ENCODE assay signal across 18 cellular contexts in the genomic region with DNA sequence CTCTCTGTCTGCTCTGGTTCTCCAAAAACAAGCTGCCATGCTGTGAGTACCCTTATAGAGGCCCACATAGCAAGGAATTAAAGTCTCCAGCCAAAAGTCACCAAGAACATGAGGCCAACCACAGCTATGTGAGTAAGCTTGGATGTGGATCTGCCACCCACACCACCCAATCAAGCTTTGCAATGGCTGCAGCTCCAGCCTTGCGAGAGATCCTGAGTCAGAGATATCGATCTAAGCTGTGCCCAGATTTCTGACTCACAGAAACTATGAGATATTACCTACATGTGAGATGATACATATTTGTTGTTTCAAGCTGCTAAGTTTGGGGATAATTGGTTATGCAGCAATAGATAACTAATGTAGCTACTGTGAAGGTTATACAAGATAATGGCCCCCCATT. TPM values are rescaled to one million over a fixed set of nuclear protein-coding genes. Genes with fewer than 3 reads are reported as not detected.
DNase-seq lines count a peak whose midpoint lies in the region; ATAC-seq, FAIRE-seq and TF ChIP-seq lines count a peak whose summit lies in the region.
"Had no signal": no experiment of that assay in that cellular context is flagged by ENCODE, and none has a peak within 500 bp of the region (broad histone marks: within the 10 kb centered on the region; RNA-seq: fewer than 3 reads in every experiment).

No MANE protein-coding gene starts in this region.

- ATAC-seq in activated CD8-positive, alpha-beta T cell treated with anti-CD3 and anti-CD28 coated beads for 36 hours = peak; percentile 56
- no peak for ATAC-seq in activated CD8-positive, alpha-beta T cell treated with anti-CD3 and anti-CD28 coated beads, Interleukin-2, amount 10 ng/mL, durations not matched to agents 7 days and 5 days
- no peak for ATAC-seq in left cardiac atrium
- ATAC-seq: left colon had no signal

- peaks cover 18% of the 10 kb centered on the region for H3K27me3 Mint-ChIP-seq in activated CD8-positive, alpha-beta T cell treated with anti-CD3 and anti-CD28 coated beads for 36 hours
- peaks cover 6% of the 10 kb centered on the region for H3K27me3 Mint-ChIP-seq in activated CD8-positive, alpha-beta T cell treated with anti-CD3 and anti-CD28 coated beads, Interleukin-2, amount 10 ng/mL, durations not matched to agents 7 days and 5 days (ENCODE audit: low read depth)
- peaks cover 17% of the 10 kb centered on the region for H3K27me3 Mint-ChIP-seq in astrocyte (ENCODE audit: low read depth, unreplicated experiment)

- no peaks in the 10 kb centered on the region for H3K9me2 ChIP-seq in OCI-LY7 (ENCODE audit: insufficient read depth, low read length)

- no peaks in the 10 kb centered on the region for H3K4me1 ChIP-seq in astrocyte (ENCODE audit: insufficient read depth, low read length)
- H3K4me1 ChIP-seq in OCI-LY7 (ENCODE audit: insufficient read depth, low read length, poor library complexity, severe bottlenecking) = no peaks in the 10 kb centered on the region

- intact Hi-C loops in activated CD8-positive, alpha-beta T cell treated with anti-CD3 and anti-CD28 coated beads for 36 hours (cut with micrococcal nuclease) = no loop called here
- intact Hi-C loops in OCI-LY7 (cut with micrococcal nuclease; ENCODE audit: unreplicated experiment) (no loop called here), left cardiac atrium (cut with DNase I) (no loop called here)

- no peaks in the 10 kb centered on the region for H3K4me1 Mint-ChIP-seq in activated CD8-positive, alpha-beta T cell treated with anti-CD3 and anti-CD28 coated beads for 36 hours (ENCODE audit: low read depth)
- no peaks in the 10 kb centered on the region for H3K4me1 Mint-ChIP-seq in activated CD8-positive, alpha-beta T cell treated with anti-CD3 and anti-CD28 coated beads, Interleukin-2, amount 10 ng/mL, durations not matched to agents 7 days and 5 days (ENCODE audit: low read depth)
- H3K4me1 Mint-ChIP-seq in astrocyte (ENCODE audit: low read depth, unreplicated experiment) = peaks cover 5% of the 10 kb centered on the region

- H3K79me2 ChIP-seq in astrocyte (ENCODE audit: insufficient read depth, low read length) = no peaks in the 10 kb centered on the region
- no peaks in the 10 kb centered on the region for H3K79me2 ChIP-seq in OCI-LY7 (ENCODE audit: insufficient read depth, low read depth, low read length)

- no peak overlapping the region for H3K27ac Mint-ChIP-seq in activated CD8-positive, alpha-beta T cell treated with anti-CD3 and anti-CD28 coated beads for 36 hours
- H3K27ac Mint-ChIP-seq in activated CD8-positive, alpha-beta T cell treated with anti-CD3 and anti-CD28 coated beads, Interleukin-2, amount 10 ng/mL, durations not matched to agents 7 days and 5 days = no peak overlapping the region
- H3K27ac Mint-ChIP-seq in astrocyte (ENCODE audit: unreplicated experiment) = no peak overlapping the region

- no peak overlapping the region for H3K4me3 Mint-ChIP-seq in activated CD8-positive, alpha-beta T cell treated with anti-CD3 and anti-CD28 coated beads for 36 hours
- no peak overlapping the region for H3K4me3 Mint-ChIP-seq in activated CD8-positive, alpha-beta T cell treated with anti-CD3 and anti-CD28 coated beads, Interleukin-2, amount 10 ng/mL, durations not matched to agents 7 days and 5 days
- no peak overlapping the region for H3K4me3 Mint-ChIP-seq in astrocyte (ENCODE audit: unreplicated experiment)

- no peak overlapping the region for H3K9ac ChIP-seq in astrocyte (ENCODE audit: low read length)
- H3K9ac ChIP-seq: KMS-11 had no signal

- BruUV-seq in OCI-LY7 (replicated peaks; lab: Mats Ljungman, UMichigan) = no TSS peak

- TF ChIP-seq CTCF in activated CD8-positive, alpha-beta T cell treated with anti-CD3 and anti-CD28 coated beads for 36 hours (IDR thresholded peaks at IDR 0.05) = no peak
- TF ChIP-seq CTCF in astrocyte (IDR thresholded peaks at IDR 0.05; ENCODE audit: insufficient read depth, low read depth, low read length) = no peak
- TF ChIP-seq CTCF in OCI-LY7 (conservative IDR thresholded peaks at IDR 0.05; ENCODE audit: low read length) = no peak

- DNase-seq in activated CD8-positive, alpha-beta T cell treated with anti-CD3 and anti-CD28 coated beads for 36 hours = peak; percentile 18
- DNase-seq in activated CD8-positive, alpha-beta T cell treated with anti-CD3 and anti-CD28 coated beads, Interleukin-2, amount 10 ng/mL, durations not matched to agents 7 days and 5 days = no peak
- DNase-seq in GOT3 (lab: John Stamatoyannopoulos, UW) = peak; percentile 25
- peak; percentile 43 for DNase-seq in astrocyte (ENCODE audit: low read depth)
- DNase-seq in stimulated activated CD4-positive, alpha-beta T cell treated with anti-CD3 and anti-CD28 coated beads, Interleukin-4, amount 100 ng/mL, for 24 hours = peak; percentile 8
- DNase-seq in OCI-LY7 (ENCODE audit: low spot score) = no peak
- DNase-seq in NCI-H2081 (lab: John Stamatoyannopoulos, UW) = no peak
- no peak for DNase-seq in left cardiac atrium
- DNase-seq: anterior cingulate cortex, dermis blood vessel endothelial cell, GDM1, left colon, NCI-H446 treated with DMSO at 0.1 percent for 48 hours, small intestine, WERI-Rb-1 had no signal

- POLR2A ChIA-PET in activated CD8-positive, alpha-beta T cell treated with anti-CD3 and anti-CD28 coated beads for 36 hours (lab: Charles Lee) = no interaction called here
- POLR2A ChIA-PET in activated CD8-positive, alpha-beta T cell treated with anti-CD3 and anti-CD28 coated beads, Interleukin-2, amount 10 ng/mL, durations not matched to agents 7 days and 5 days (lab: Charles Lee) = interaction anchor here (0.6 kb wide), 1 partner anchor 331 kb away, joined by 3 read pairs; no protein-coding TSS in a partner anchor
- POLR2A ChIA-PET in OCI-LY7 (lab: Charles Lee) = interaction anchor here (0.6 kb wide), 1 partner anchor 309 kb away, joined by 3 read pairs; no protein-coding TSS in a partner anchor

- H4K20me1 ChIP-seq in astrocyte (ENCODE audit: insufficient read depth, low read length) = no peaks in the 10 kb centered on the region
- no peaks in the 10 kb centered on the region for H4K20me1 ChIP-seq in OCI-LY7 (ENCODE audit: insufficient read depth, low read length)

- no peak overlapping the region for H3K4me3 ChIP-seq in astrocyte (ENCODE audit: insufficient read depth, low read depth, low read length)
- H3K4me3 ChIP-seq in OCI-LY7 (ENCODE audit: low read depth, low read length, poor library complexity, severe bottlenecking) = no peak overlapping the region
- H3K4me3 ChIP-seq: thoracic aorta had no signal

- H3K4me2 ChIP-seq in astrocyte (ENCODE audit: low read length) (no peak overlapping the region), OCI-LY7 (ENCODE audit: low read length) (no peak overlapping the region)
- H3K4me2 ChIP-seq: KMS-11 had no signal

- H3K36me3 Mint-ChIP-seq in activated CD8-positive, alpha-beta T cell treated with anti-CD3 and anti-CD28 coated beads for 36 hours (ENCODE audit: low read depth) = no peaks in the 10 kb centered on the region
- no peaks in the 10 kb centered on the region for H3K36me3 Mint-ChIP-seq in activated CD8-positive, alpha-beta T cell treated with anti-CD3 and anti-CD28 coated beads, Interleukin-2, amount 10 ng/mL, durations not matched to agents 7 days and 5 days (ENCODE audit: low read depth)
- no peaks in the 10 kb centered on the region for H3K36me3 Mint-ChIP-seq in astrocyte (ENCODE audit: low read depth, unreplicated experiment)

- FAIRE-seq in astrocyte (lab: Jason Lieb, UNC) = no peak
- FAIRE-seq: small intestine had no signal

- no peaks in the 10 kb centered on the region for H3K9me3 Mint-ChIP-seq in activated CD8-positive, alpha-beta T cell treated with anti-CD3 and anti-CD28 coated beads for 36 hours
- H3K9me3 Mint-ChIP-seq in activated CD8-positive, alpha-beta T cell treated with anti-CD3 and anti-CD28 coated beads, Interleukin-2, amount 10 ng/mL, durations not matched to agents 7 days and 5 days (ENCODE audit: insufficient read depth) = no peaks in the 10 kb centered on the region
- no peaks in the 10 kb centered on the region for H3K9me3 Mint-ChIP-seq in astrocyte (ENCODE audit: unreplicated experiment)

- H3K36me3 ChIP-seq in astrocyte (ENCODE audit: insufficient read depth, low read length) (no peaks in the 10 kb centered on the region), OCI-LY7 (ENCODE audit: insufficient read depth, low read length) (no peaks in the 10 kb centered on the region)
- H3K36me3 ChIP-seq: thoracic aorta, WERI-Rb-1 had no signal

- H2AFZ ChIP-seq in astrocyte (ENCODE audit: low read depth, low read length) (no peak overlapping the region), OCI-LY7 (ENCODE audit: low read length) (no peak overlapping the region)

- no peaks in the 10 kb centered on the region for H3K27me3 ChIP-seq in astrocyte (ENCODE audit: insufficient read depth, low read length)

- CTCF ChIA-PET in activated CD8-positive, alpha-beta T cell treated with anti-CD3 and anti-CD28 coated beads for 36 hours (lab: Charles Lee) = interaction anchor here (0.7 kb wide), 1 partner anchor 74 kb away, joined by 3 read pairs; no protein-coding TSS in a partner anchor
- CTCF ChIA-PET in activated CD8-positive, alpha-beta T cell treated with anti-CD3 and anti-CD28 coated beads, Interleukin-2, amount 10 ng/mL, durations not matched to agents 7 days and 5 days (lab: Charles Lee) = interaction anchor here (1.0 kb wide), 1 partner anchor 32 kb away, joined by 4 read pairs; no protein-coding TSS in a partner anchor
- CTCF ChIA-PET in OCI-LY7 (lab: Charles Lee; ENCODE audit: unreplicated experiment) = no interaction called here

- H3K27ac ChIP-seq in astrocyte (ENCODE audit: low read depth, low read length) (no peak overlapping the region), OCI-LY7 (ENCODE audit: low read depth, low read length, poor library complexity, severe bottlenecking) (no peak overlapping the region)
- H3K27ac ChIP-seq: KMS-11, thoracic aorta, WERI-Rb-1 had no signal

- H3K9me3 ChIP-seq in astrocyte (ENCODE audit: insufficient read depth, low read depth, low read length) (peaks cover 3% of the 10 kb centered on the region), OCI-LY7 (ENCODE audit: low read length) (no peaks in the 10 kb centered on the region)
- H3K9me3 ChIP-seq: thoracic aorta had no signal

RNA-seq across cellular contexts. Expression of a gene that starts 15.5 kb away (rescaled TPM):
- not detected for total RNA-seq in activated CD8-positive, alpha-beta T cell treated with anti-CD3 and anti-CD28 coated beads for 36 hours
- not detected for total RNA-seq in activated CD8-positive, alpha-beta T cell treated with anti-CD3 and anti-CD28 coated beads, Interleukin-2, amount 10 ng/mL, durations not matched to agents 7 days and 5 days
- total RNA-seq in astrocyte (not detected in 2 replicates), OCI-LY7 (2022) (not detected in 2 replicates), left cardiac atrium (under 1 TPM; 0.50 to 0.84 TPM)
- total RNA-seq in OCI-LY7 (2014; rRNA removed; shearing (Covaris generic)) = not detected in 2 replicates
- total RNA-seq: osteoblast had no signal

Comparison
In these comparisons a context has a peak if more than half of its experiments do, and no peak if none do; other contexts are left out.
1. DNase-seq: peak in activated CD8-positive, alpha-beta T cell treated with anti-CD3 and anti-CD28 coated beads for 36 hours (single experiment), GOT3 (single experiment), astrocyte (single experiment) and stimulated activated CD4-positive, alpha-beta T cell treated with anti-CD3 and anti-CD28 coated beads, Interleukin-4, amount 100 ng/mL, for 24 hours (single experiment); none in activated CD8-positive, alpha-beta T cell treated with anti-CD3 and anti-CD28 coated beads, Interleukin-2, amount 10 ng/mL, durations not matched to agents 7 days and 5 days (single experiment), OCI-LY7 (single experiment), NCI-H2081 (0 of 2) and left cardiac atrium (single experiment).